In the genomic region with DNA sequence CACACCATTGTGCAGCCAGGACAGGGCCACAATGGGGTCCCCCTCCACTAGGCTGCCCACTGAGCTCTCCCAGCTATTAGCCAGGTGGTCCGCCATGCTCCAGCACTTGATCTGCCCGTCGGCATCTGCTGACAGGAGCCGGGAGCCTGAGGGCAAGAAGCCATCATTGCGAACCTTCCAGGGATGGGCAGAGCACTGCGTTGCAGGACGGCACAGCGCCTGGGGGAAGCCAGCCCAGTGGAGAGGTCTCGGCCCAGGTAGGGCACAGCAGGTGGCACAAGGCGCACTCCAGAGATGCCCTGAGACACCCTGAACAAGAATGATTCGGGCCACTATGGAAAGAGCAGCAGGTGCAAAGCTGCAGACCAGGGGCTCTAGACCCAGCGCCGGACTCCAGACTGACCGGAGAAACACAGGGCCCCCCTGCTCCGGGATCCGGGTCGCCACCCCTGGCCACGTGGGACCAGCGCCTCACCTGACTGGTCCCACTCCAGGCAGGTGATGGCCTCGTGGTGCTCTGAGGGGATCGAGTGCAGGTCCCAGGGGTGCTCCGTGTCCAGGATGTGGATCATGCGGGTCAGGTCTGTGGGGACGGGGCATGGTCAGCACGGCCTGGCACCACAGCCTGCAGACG, we compare ENCODE assay signal across 22 cellular contexts. TPM values are rescaled to one million over a fixed set of nuclear protein-coding genes. Genes with fewer than 3 reads are reported as not detected.
"Had no signal": no experiment of that assay in that cellular context is flagged by ENCODE, and none has a peak within 500 bp of the region (broad histone marks: within the 10 kb centered on the region; RNA-seq: fewer than 3 reads in every experiment).

No MANE protein-coding gene starts in this region.

- H3K4me3 Mint-ChIP-seq: activated naive CD4-positive, alpha-beta T cell treated with anti-CD3 and anti-CD28 coated beads for 36 hours had no signal

- H3K9me3 ChIP-seq: ascending aorta, breast epithelium, right atrium auricular region, tibial artery, uterus had no signal

- ATAC-seq: activated CD4-positive, CD25-positive, alpha-beta regulatory T cell treated with anti-CD3 and anti-CD28 coated beads, Interleukin-2, amount 50 U/mL, for 24 hours; foreskin keratinocyte; stimulated activated naive CD8-positive, alpha-beta T cell treated with anti-CD3 and anti-CD28 coated beads, Interleukin-15, Interleukin-2, amounts not matched to agents 100 U/mL and 50 U/mL, for 24 hours had no signal

- H3K27ac ChIP-seq: ascending aorta, breast epithelium, coronary artery, foreskin keratinocyte, right atrium auricular region, tibial artery, uterus had no signal

- H3K4me3 ChIP-seq: ascending aorta, breast epithelium, coronary artery, lung, right atrium auricular region, tibial artery, uterus had no signal

- DNase-seq: activated naive CD4-positive, alpha-beta T cell treated with anti-CD3 and anti-CD28 coated beads for 36 hours; foreskin keratinocyte; hippocampal formation; islet precursor cell; nucleus accumbens; stimulated activated naive CD8-positive, alpha-beta T cell treated with anti-CD3 and anti-CD28 coated beads, Interleukin-15, Interleukin-2, amounts not matched to agents 100 U/mL and 50 U/mL, for 24 hours; substantia nigra; SW 1271; tibial artery; uterus had no signal

- H3K27me3 ChIP-seq: ascending aorta, breast epithelium, foreskin keratinocyte, right atrium auricular region, tibial artery, uterus had no signal

- H3K27ac Mint-ChIP-seq: activated naive CD4-positive, alpha-beta T cell treated with anti-CD3 and anti-CD28 coated beads for 36 hours had no signal

- H3K4me1 ChIP-seq: breast epithelium, foreskin keratinocyte, uterus had no signal

- H3K36me3 ChIP-seq: breast epithelium, uterus had no signal

- H3K9me3 Mint-ChIP-seq: activated naive CD4-positive, alpha-beta T cell treated with anti-CD3 and anti-CD28 coated beads for 36 hours had no signal

RNA-seq across cellular contexts. Expression of a gene that starts 3.5 kb away (rescaled TPM):
- total RNA-seq: activated naive CD4-positive, alpha-beta T cell treated with anti-CD3 and anti-CD28 coated beads for 36 hours; ascending aorta; breast epithelium; epithelial cell of proximal tubule; fibroblast of lung; foreskin keratinocyte; lung; myocyte; posterior vena cava; right atrium auricular region; SK-MEL-5; skeletal muscle tissue; uterus had no signal
- polyA plus RNA-seq: fibroblast of lung, foreskin keratinocyte, lung had no signal

RNA-seq across cellular contexts. Expression of a gene that starts 27.4 kb away (rescaled TPM):
- total RNA-seq: ascending aorta, fibroblast of lung, foreskin keratinocyte, myocyte, posterior vena cava, right atrium auricular region, SK-MEL-5, skeletal muscle tissue had no signal
- polyA plus RNA-seq: fibroblast of lung, foreskin keratinocyte had no signal
